ENCODE assay signal across 10 cellular contexts in genomic region chr17:57557793-57558681, GRCh38.
DNase-seq lines count a peak whose midpoint lies in the region; ATAC-seq and TF ChIP-seq lines count a peak whose summit lies in the region.
"Had no signal": no experiment of that assay in that cellular context is flagged by ENCODE, and none has a peak within 500 bp of the region (broad histone marks: within the 10 kb centered on the region; RNA-seq: fewer than 3 reads in every experiment).

No MANE protein-coding gene starts in this region.

- intact Hi-C loops in Caco-2 (cut with micrococcal nuclease; ENCODE audit: unreplicated experiment), result no loop called here

- no peaks in the 10 kb centered on the region for H3K9me3 ChIP-seq in Caco-2

- peak overlapping the region; percentile 42 for H3K27ac Mint-ChIP-seq in Caco-2 (ENCODE audit: unreplicated experiment)
- H3K27ac Mint-ChIP-seq: stimulated activated naive CD8-positive, alpha-beta T cell treated with anti-CD3 and anti-CD28 coated beads, Interleukin-15, Interleukin-2, amounts not matched to agents 100 ng/mL and 50 ng/mL, for 24 hours had no signal

- no peaks in the 10 kb centered on the region for H3K9me3 Mint-ChIP-seq in Caco-2 (ENCODE audit: unreplicated experiment)
- H3K9me3 Mint-ChIP-seq: stimulated activated naive CD8-positive, alpha-beta T cell treated with anti-CD3 and anti-CD28 coated beads, Interleukin-15, Interleukin-2, amounts not matched to agents 100 ng/mL and 50 ng/mL, for 24 hours had no signal

- peaks cover 2% of the 10 kb centered on the region; the same call in 1 of the 2 replicates for H3K36me3 ChIP-seq in Caco-2 (ENCODE audit: control insufficient read depth, insufficient read depth, low read length)

- no peak for ATAC-seq in GM18867 (IDR thresholded peaks at IDR 0.05; ENCODE audit: unreplicated experiment)
- no peak for ATAC-seq in GM18502 (IDR thresholded peaks at IDR 0.05; ENCODE audit: poor library complexity, unreplicated experiment)
- no peak for ATAC-seq in GM21737 (IDR thresholded peaks at IDR 0.05; ENCODE audit: unreplicated experiment)

- no peaks in the 10 kb centered on the region for H3K27me3 Mint-ChIP-seq in Caco-2 (ENCODE audit: insufficient read depth, unreplicated experiment)
- H3K27me3 Mint-ChIP-seq: stimulated activated naive CD8-positive, alpha-beta T cell treated with anti-CD3 and anti-CD28 coated beads, Interleukin-15, Interleukin-2, amounts not matched to agents 100 ng/mL and 50 ng/mL, for 24 hours had no signal

- POLR2A ChIA-PET in Caco-2 (lab: Charles Lee), result no interaction called here

- DNase-seq in Caco-2 (no peak), M059J (ENCODE audit: low read depth) (peak; percentile 86), astrocyte of the hippocampus (ENCODE audit: low read depth, low spot score) (peak; percentile 90), myocyte (ENCODE audit: low read depth) (peak; percentile 76), NCI-H526 (lab: John Stamatoyannopoulos, UW) (no peak)
- DNase-seq: amygdala had no signal

- no peak for TF ChIP-seq CTCF in Caco-2 (IDR thresholded peaks at IDR 0.05; ENCODE audit: insufficient read depth in 1 of 2, low read depth in 1 of 2, low read length in 1 of 2, severe bottlenecking in 1 of 2, unreplicated experiment in 1 of 2)

- H3K4me1 Mint-ChIP-seq in Caco-2 (ENCODE audit: low read depth, unreplicated experiment), result peaks cover 48% of the 10 kb centered on the region

- H3K4me3 ChIP-seq in Caco-2 (ENCODE audit: low read depth, low read length), result no peak overlapping the region

- peaks cover 71% of the 10 kb centered on the region for H3K4me1 ChIP-seq in Caco-2

- no peak overlapping the region for H3K4me3 Mint-ChIP-seq in Caco-2 (ENCODE audit: unreplicated experiment)
- H3K4me3 Mint-ChIP-seq: stimulated activated naive CD8-positive, alpha-beta T cell treated with anti-CD3 and anti-CD28 coated beads, Interleukin-15, Interleukin-2, amounts not matched to agents 100 ng/mL and 50 ng/mL, for 24 hours had no signal

- BruUV-seq in Caco-2 (replicated peaks; lab: Mats Ljungman, UMichigan), result no TSS peak

- CTCF ChIA-PET in Caco-2 (lab: Charles Lee), result no interaction called here

- H3K36me3 Mint-ChIP-seq in Caco-2 (ENCODE audit: insufficient read depth, unreplicated experiment), result peaks cover 61% of the 10 kb centered on the region

- no peaks in the 10 kb centered on the region for H3K27me3 ChIP-seq in Caco-2 (replicated peaks; ENCODE audit: control insufficient read depth, insufficient read depth, low read length)

Comparison
In these comparisons a context has a peak if more than half of its experiments do, and no peak if none do; other contexts are left out.
1. DNase-seq: peak in M059J (single experiment), astrocyte of the hippocampus (single experiment) and myocyte (single experiment); none in Caco-2 (0 of 2) and NCI-H526 (0 of 2).